ENCODE assay signal across 8 cellular contexts in the genomic region with DNA sequence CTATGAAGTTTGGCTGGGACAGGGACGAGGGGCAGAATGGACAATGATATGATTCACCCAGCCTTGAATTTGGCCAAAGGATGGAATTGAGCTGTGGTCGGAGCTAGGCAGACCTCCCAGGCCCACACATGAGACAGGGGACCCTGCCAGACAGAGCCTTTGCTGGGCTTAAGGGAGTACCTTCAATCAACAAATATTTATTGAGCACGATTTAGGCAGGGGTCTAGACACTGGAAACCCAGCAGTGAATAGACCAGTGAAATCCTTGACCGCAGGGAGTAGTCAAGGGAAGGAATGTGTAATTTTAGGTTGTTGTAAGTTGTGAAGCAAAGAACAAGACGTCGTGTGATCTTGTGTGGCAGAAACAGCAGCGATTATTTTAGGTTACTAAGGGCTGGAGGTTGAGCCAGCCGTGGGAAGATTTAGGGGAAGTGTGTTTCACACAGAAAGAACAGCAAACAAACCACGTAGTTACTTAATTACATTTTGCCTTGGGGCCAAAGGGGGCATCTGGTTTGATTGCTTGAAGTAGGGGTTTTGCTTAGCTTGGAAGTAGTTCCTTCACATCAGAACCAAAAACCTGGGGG. TPM values are rescaled to one million over a fixed set of nuclear protein-coding genes. Genes with fewer than 3 reads are reported as not detected.
DNase-seq lines count a peak whose midpoint lies in the region; TF ChIP-seq lines count a peak whose summit lies in the region.

No MANE protein-coding gene starts in this region.

- POLR2A ChIA-PET in MCF 10A (lab: Yijun Ruan, JAX): interaction anchor here (1.1 kb wide), 1 partner anchor 21 kb away, joined by 5 read pairs; the partner anchor contains the start of gene SLC44A2

- intact Hi-C loops in MCF 10A (cut with micrococcal nuclease): loop anchor here (2.0 kb wide), 1 partner anchor 13 kb away; no protein-coding TSS in a partner anchor

- peaks cover 15% of the 10 kb centered on the region for H3K27me3 Mint-ChIP-seq in MCF 10A (ENCODE audit: insufficient read depth, unreplicated experiment)

- H3K4me1 ChIP-seq in mononuclear cell (ENCODE audit: insufficient read depth, low read length) (peaks cover 52% of the 10 kb centered on the region), urinary bladder (ENCODE audit: insufficient read depth) (no peaks in the 10 kb centered on the region)

- WGBS in urinary bladder: 45% methylated on average over 9 of the region's 9 CpGs

- no TSS peak for BruUV-seq in MCF 10A (replicated peaks; lab: Mats Ljungman, UMichigan)

- no peaks in the 10 kb centered on the region for H3K9me3 Mint-ChIP-seq in MCF 10A (ENCODE audit: unreplicated experiment)

- peak overlapping the region; percentile 60 for H3K4me3 Mint-ChIP-seq in MCF 10A (ENCODE audit: unreplicated experiment)

- no peak overlapping the region for H3K27ac Mint-ChIP-seq in MCF 10A (ENCODE audit: low read depth, unreplicated experiment)

- H3K27me3 ChIP-seq in mononuclear cell (ENCODE audit: insufficient read depth, low read length): no peaks in the 10 kb centered on the region

- H3K4me3 ChIP-seq in mononuclear cell (ENCODE audit: low read length) (peak overlapping the region; percentile 92), urinary bladder (ENCODE audit: low read depth, low read length) (peak overlapping the region; percentile 91)

- H3K36me3 Mint-ChIP-seq in MCF 10A (ENCODE audit: insufficient read depth, unreplicated experiment): no peaks in the 10 kb centered on the region

- CTCF ChIA-PET in MCF 10A (lab: Yijun Ruan, JAX): interaction anchor here (0.6 to 2.0 kb wide), 3 partner anchors 40 to 736 kb away, joined by 3 to 5 read pairs (median 3); partner anchors contain the start of gene RAB3D

- H3K36me3 ChIP-seq in urinary bladder (ENCODE audit: insufficient read depth): no peaks in the 10 kb centered on the region

- peak overlapping the region; percentile 78 for H3K27ac ChIP-seq in urinary bladder (ENCODE audit: low read depth)

- H3K9me3 ChIP-seq in mononuclear cell (ENCODE audit: low read depth, low read length): no peaks in the 10 kb centered on the region

- DNase-seq in stimulated activated CD8-positive, alpha-beta memory T cell treated with anti-CD3 and anti-CD28 coated beads, Interleukin-12 subunit alpha, Interleukin-12 subunit beta, amount 100 ng/mL, for 4 hours (ENCODE audit: low read depth): peak; percentile 11
- DNase-seq in stimulated activated CD8-positive, alpha-beta memory T cell treated with anti-CD3 and anti-CD28 coated beads, Interleukin-4, amount 100 ng/mL, for 48 hours: no peak
- peak; percentile 89 for DNase-seq in SIG-M5 treated with dmso at 0.1 percent for 504 hours (lab: John Stamatoyannopoulos, UW; ENCODE audit: unreplicated experiment)
- no peak for DNase-seq in MCF 10A (ENCODE audit: unreplicated experiment)
- DNase-seq in NCI-H128 (lab: John Stamatoyannopoulos, UW; ENCODE audit: unreplicated experiment): no peak
- DNase-seq in occipital lobe (lab: John Stamatoyannopoulos, UW): no peak

- TF ChIP-seq CTCF in MCF 10A (IDR thresholded peaks at IDR 0.05; ENCODE audit: unreplicated experiment): no peak

- H3K4me1 Mint-ChIP-seq in MCF 10A (ENCODE audit: insufficient read depth, unreplicated experiment): no peaks in the 10 kb centered on the region

RNA-seq across cellular contexts. Expression of gene AP1M2, which starts 16.9 kb away (rescaled TPM):
- total RNA-seq in MCF 10A (2022) (1.8 and 6.1 TPM in 2 replicates), mononuclear cell (0.63 TPM), urinary bladder (9.4 TPM), occipital lobe (not detected)
- polyA plus RNA-seq in urinary bladder: 9.3 TPM

RNA-seq across cellular contexts. Expression of gene SLC44A2, which starts 21.4 kb away (rescaled TPM):
- total RNA-seq in MCF 10A (2022): 6.2 and 10.6 TPM in 2 replicates
- total RNA-seq in mononuclear cell: 57.1 TPM
- total RNA-seq in urinary bladder: 40.7 TPM
- polyA plus RNA-seq in urinary bladder: 76.5 TPM
- 25.9 TPM for total RNA-seq in occipital lobe

RNA-seq across cellular contexts. Expression of gene CDKN2D, which starts 35.2 kb away (rescaled TPM):
- 2.5 and 2.6 TPM in 2 replicates for total RNA-seq in MCF 10A (2022)
- 84.0 TPM for total RNA-seq in mononuclear cell
- total RNA-seq in urinary bladder: 6.2 TPM
- polyA plus RNA-seq in urinary bladder: 24.7 TPM
- total RNA-seq in occipital lobe: 83.6 TPM

RNA-seq across cellular contexts. Expression of gene KRI1, which starts 38.2 kb away (rescaled TPM):
- total RNA-seq in MCF 10A (2022) (23.3 and 27.4 TPM in 2 replicates), mononuclear cell (6.7 TPM), urinary bladder (7.7 TPM), occipital lobe (4.1 TPM)
- polyA plus RNA-seq in urinary bladder: 29.9 TPM

RNA-seq across cellular contexts. Expression of gene ILF3, which starts 50.2 kb away (rescaled TPM):
- total RNA-seq in MCF 10A (2022) (278 and 297 TPM in 2 replicates), mononuclear cell (212 TPM), urinary bladder (103 TPM), occipital lobe (148 TPM)
- polyA plus RNA-seq in urinary bladder: 107 TPM

Comparison
In these comparisons a context has a peak if more than half of its experiments do, and no peak if none do; other contexts are left out.
1. DNase-seq: peak in stimulated activated CD8-positive, alpha-beta memory T cell treated with anti-CD3 and anti-CD28 coated beads, Interleukin-12 subunit alpha, Interleukin-12 subunit beta, amount 100 ng/mL, for 4 hours (single experiment) and SIG-M5 treated with dmso at 0.1 percent for 504 hours (single experiment); none in stimulated activated CD8-positive, alpha-beta memory T cell treated with anti-CD3 and anti-CD28 coated beads, Interleukin-4, amount 100 ng/mL, for 48 hours (single experiment), MCF 10A (single experiment), NCI-H128 (single experiment) and occipital lobe (single experiment).
2. RNA of gene CDKN2D, which starts 35.2 kb away (total RNA-seq): 84.0 TPM in mononuclear cell (single experiment) and 83.6 TPM in occipital lobe (single experiment); 6.2 TPM in urinary bladder (single experiment) and 2.5 to 2.6 TPM in MCF 10A; every median in the first group is over 10 times any median in the second.